Comparison of ENCODE assay signal across 19 cellular contexts in the genomic region with DNA sequence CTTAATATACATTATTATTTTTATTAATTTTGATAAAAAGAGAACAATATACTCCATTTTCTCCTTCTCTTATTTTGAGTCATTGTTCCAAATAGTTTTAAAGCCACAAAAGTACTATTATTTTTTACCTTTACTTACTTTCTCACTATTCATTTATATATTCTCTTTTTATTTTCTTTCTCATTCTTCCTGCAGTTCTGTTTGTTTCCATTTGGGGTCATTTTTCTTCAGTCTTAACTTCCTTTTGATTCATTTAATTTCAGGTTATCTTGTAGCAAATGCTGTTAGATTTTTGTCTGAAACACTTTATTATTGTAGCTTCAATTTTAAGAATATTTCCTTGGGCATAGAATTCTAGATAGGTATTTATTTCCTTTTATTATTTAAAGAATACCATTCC.
DNase-seq lines count a peak whose midpoint lies in the region; ATAC-seq and TF ChIP-seq lines count a peak whose summit lies in the region.
"Had no signal": no experiment of that assay in that cellular context is flagged by ENCODE, and none has a peak within 500 bp of the region (broad histone marks: within the 10 kb centered on the region; RNA-seq: fewer than 3 reads in every experiment).

No MANE protein-coding gene starts in this region.

- ATAC-seq in foreskin keratinocyte: no peak
- ATAC-seq: HepG2 had no signal

- TF ChIP-seq CTCF in C4-2B (conservative IDR thresholded peaks at IDR 0.05) (peak; percentile 12; the same call in 1 of the 2 replicates), foreskin keratinocyte (conservative IDR thresholded peaks at IDR 0.05) (peak; percentile 12), progenitor cell of endocrine pancreas (IDR thresholded peaks at IDR 0.05; ENCODE audit: unreplicated experiment) (peak; percentile 21), ovary (IDR thresholded peaks at IDR 0.05) (no peak)

- TF ChIP-seq POLR2A in ovary (IDR thresholded peaks at IDR 0.05): no peak

- H3K14ac ChIP-seq in neuronal stem cell (ENCODE audit: low read length): no peak overlapping the region

- H3K4me3 ChIP-seq in adipocyte (ENCODE audit: low read length) (no peak overlapping the region), neuronal stem cell (ENCODE audit: low read length in 2 of 2) (no peak overlapping the region), ovary (no peak overlapping the region)
- H3K4me3 ChIP-seq: Peyer's patch had no signal

- H3K4me1 Mint-ChIP-seq in progenitor cell of endocrine pancreas (ENCODE audit: low read depth): no peaks in the 10 kb centered on the region

- DNase-seq in adipocyte (ENCODE audit: low read depth) (peak; percentile 15), foreskin keratinocyte (no peak), progenitor cell of endocrine pancreas (ENCODE audit: low spot score, unreplicated experiment) (no peak), neuronal stem cell (ENCODE audit: low spot score) (no peak), NCI-H2107 (lab: John Stamatoyannopoulos, UW) (no peak), ovary (no peak), DMS79 (lab: John Stamatoyannopoulos, UW) (no peak)
- DNase-seq: C1 segment of cervical spinal cord, GF-D8, GOT3, KG1, NCI-H1092 treated with DMSO at 0.1 percent for 48 hours, NCI-H1694, NCI-H2227 treated with DMSO at 0.1 percent for 48 hours, NCI-H524, Peyer's patch, Right ventricle myocardium superior had no signal

- H3K27me3 Mint-ChIP-seq in progenitor cell of endocrine pancreas: no peaks in the 10 kb centered on the region

- H2BK12ac ChIP-seq in neuronal stem cell (ENCODE audit: low read length): no peak overlapping the region

- no peak overlapping the region for H3K27ac Mint-ChIP-seq in progenitor cell of endocrine pancreas

- no peak overlapping the region for H4K8ac ChIP-seq in neuronal stem cell (ENCODE audit: low read depth, low read length)

- H3K18ac ChIP-seq in neuronal stem cell (ENCODE audit: low read length): no peak overlapping the region

- H3K9me3 ChIP-seq in adipocyte (ENCODE audit: control insufficient read depth, low read length) (no peaks in the 10 kb centered on the region), neuronal stem cell (replicated peaks in 1 of 2; ENCODE audit: control insufficient read depth in 2 of 2, insufficient read depth in 1 of 2, low read depth in 1 of 2, low read length in 2 of 2) (no peaks in the 10 kb centered on the region), ovary (no peaks in the 10 kb centered on the region)
- H3K9me3 ChIP-seq: Peyer's patch had no signal

- H2AK5ac ChIP-seq in neuronal stem cell (ENCODE audit: low read depth, low read length): no peak overlapping the region

- no peak for TF ChIP-seq EP300 in ovary (IDR thresholded peaks at IDR 0.05)

- no peaks in the 10 kb centered on the region for H3K79me1 ChIP-seq in neuronal stem cell (ENCODE audit: low read depth, low read length)

- no peaks in the 10 kb centered on the region for H3K4me1 ChIP-seq in adipocyte (ENCODE audit: control insufficient read depth, insufficient read depth, low read length)
- no peaks in the 10 kb centered on the region for H3K4me1 ChIP-seq in foreskin keratinocyte
- H3K4me1 ChIP-seq in neuronal stem cell (ENCODE audit: control insufficient read depth in 2 of 2, insufficient read depth in 1 of 2, low read depth in 1 of 2, low read length in 2 of 2): no peaks in the 10 kb centered on the region
- no peaks in the 10 kb centered on the region for H3K4me1 ChIP-seq in ovary (ENCODE audit: insufficient read depth)
- H3K4me1 ChIP-seq: Peyer's patch had no signal

- no peak overlapping the region for H2BK5ac ChIP-seq in neuronal stem cell (ENCODE audit: low read length)

- no peak overlapping the region for H2BK120ac ChIP-seq in neuronal stem cell (ENCODE audit: low read depth, low read length)

- no peaks in the 10 kb centered on the region for H3K27me3 ChIP-seq in adipocyte (replicated peaks; ENCODE audit: control insufficient read depth, insufficient read depth, low read length)
- H3K27me3 ChIP-seq in foreskin keratinocyte: no peaks in the 10 kb centered on the region
- H3K27me3 ChIP-seq in neuronal stem cell (ENCODE audit: control insufficient read depth in 3 of 3, insufficient read depth in 3 of 3, low read depth in 1 of 3, low read length in 3 of 3): no peaks in the 10 kb centered on the region
- H3K27me3 ChIP-seq in ovary: no peaks in the 10 kb centered on the region
- H3K27me3 ChIP-seq: Peyer's patch had no signal

- H3K9me3 Mint-ChIP-seq in progenitor cell of endocrine pancreas (ENCODE audit: low read depth): peaks cover 12% of the 10 kb centered on the region

- no peak overlapping the region for H3K4me2 ChIP-seq in neuronal stem cell (ENCODE audit: insufficient read depth, low read length, poor library complexity, severe bottlenecking)

- intact Hi-C loops in ovary (cut with DNase I): no loop called here

- no peak overlapping the region for H2BK15ac ChIP-seq in neuronal stem cell (ENCODE audit: low read length)

- H3K4ac ChIP-seq in neuronal stem cell (ENCODE audit: low read length): no peak overlapping the region

- H3K27ac ChIP-seq in C4-2B (no peak overlapping the region), foreskin keratinocyte (no peak overlapping the region), neuronal stem cell (replicated peaks; ENCODE audit: low read length) (no peak overlapping the region), ovary (no peak overlapping the region)
- H3K27ac ChIP-seq: Peyer's patch had no signal

- H3K36me3 ChIP-seq in adipocyte (ENCODE audit: control insufficient read depth, insufficient read depth, low read length, severe bottlenecking): no peaks in the 10 kb centered on the region
- no peaks in the 10 kb centered on the region for H3K36me3 ChIP-seq in neuronal stem cell (replicated peaks in 1 of 2; ENCODE audit: control insufficient read depth in 2 of 2, insufficient read depth in 2 of 2, low read length in 2 of 2)
- no peaks in the 10 kb centered on the region for H3K36me3 ChIP-seq in ovary
- H3K36me3 ChIP-seq: Peyer's patch had no signal

- H2AFZ ChIP-seq in neuronal stem cell (ENCODE audit: low read length): no peak overlapping the region

- H4K91ac ChIP-seq in neuronal stem cell (ENCODE audit: low read depth, low read length, poor library complexity): no peak overlapping the region

- H3K4me3 Mint-ChIP-seq in progenitor cell of endocrine pancreas (ENCODE audit: low read depth): no peak overlapping the region

- H3K23ac ChIP-seq in neuronal stem cell (ENCODE audit: low read depth, low read length, poor library complexity): no peak overlapping the region

- H3K36me3 Mint-ChIP-seq in progenitor cell of endocrine pancreas (ENCODE audit: insufficient read depth): no peaks in the 10 kb centered on the region

- H3K9ac ChIP-seq in adipocyte (ENCODE audit: low read length) (no peak overlapping the region), neuronal stem cell (ENCODE audit: low read depth, low read length, poor library complexity) (no peak overlapping the region)

Comparison
In these comparisons a context has a peak if more than half of its experiments do, and no peak if none do; other contexts are left out.
1. CTCF ChIP-seq: peak in C4-2B (single experiment), foreskin keratinocyte (single experiment) and progenitor cell of endocrine pancreas (single experiment); none in ovary (0 of 3).